22 cellular contexts compared by ENCODE assay signal in genomic region chr9:116300360-116300759, GRCh38.
A peak's percentile ranks its signal among the peaks of the same experiment; 100 is the strongest.
DNase-seq lines count a peak whose midpoint lies in the region; ATAC-seq, FAIRE-seq and TF ChIP-seq lines count a peak whose summit lies in the region.
"Had no signal": no experiment of that assay in that cellular context is flagged by ENCODE, and none has a peak within 500 bp of the region (broad histone marks: within the 10 kb centered on the region; RNA-seq: fewer than 3 reads in every experiment).

No MANE protein-coding gene starts in this region.

- peaks cover 51% of the 10 kb centered on the region for H3K4me1 Mint-ChIP-seq in nephron progenitor cell
- no peaks in the 10 kb centered on the region for H3K4me1 Mint-ChIP-seq in natural killer cell treated with Interleukin-12 subunit alpha and Interleukin-12 subunit beta and Interleukin-15 and Interleukin-18, amount 100 ng/mL, for 72 hours (ENCODE audit: low read depth in 2 of 2)
- H3K4me1 Mint-ChIP-seq: CD4-positive, CD25-positive, alpha-beta regulatory T cell had no signal

- peaks cover 6% of the 10 kb centered on the region for H3K27me3 Mint-ChIP-seq in nephron progenitor cell (ENCODE audit: low read depth, poor library complexity)
- no peaks in the 10 kb centered on the region for H3K27me3 Mint-ChIP-seq in natural killer cell treated with Interleukin-12 subunit alpha and Interleukin-12 subunit beta and Interleukin-15 and Interleukin-18, amount 100 ng/mL, for 72 hours
- H3K27me3 Mint-ChIP-seq: CD4-positive, CD25-positive, alpha-beta regulatory T cell had no signal

- H3K9me3 ChIP-seq in mucosa of descending colon: no peaks in the 10 kb centered on the region
- H3K9me3 ChIP-seq: BLaER1 had no signal

- no peak for TF ChIP-seq POLR2A in H54 (IDR thresholded peaks at IDR 0.05; ENCODE audit: low read depth, low read length)

- H3K36me3 ChIP-seq in mucosa of descending colon (ENCODE audit: low read depth): no peaks in the 10 kb centered on the region
- H3K36me3 ChIP-seq: BLaER1 had no signal

- H3K27ac Mint-ChIP-seq in nephron progenitor cell: no peak overlapping the region
- H3K27ac Mint-ChIP-seq in natural killer cell treated with Interleukin-12 subunit alpha and Interleukin-12 subunit beta and Interleukin-15 and Interleukin-18, amount 100 ng/mL, for 72 hours: no peak overlapping the region
- H3K27ac Mint-ChIP-seq: CD4-positive, CD25-positive, alpha-beta regulatory T cell had no signal

- DNase-seq in H54 (ENCODE audit: insufficient read length, low spot score) (no peak), globus pallidus (ENCODE audit: low spot score) (peak; percentile 45), nephron progenitor cell (no peak), superior temporal gyrus (ENCODE audit: extremely low spot score) (peak; percentile 30), mucosa of descending colon (no peak), LoVo (ENCODE audit: low spot score) (no peak)
- DNase-seq in natural killer cell treated with Interleukin-12 subunit alpha and Interleukin-12 subunit beta and Interleukin-15 and Interleukin-18, amount 100 ng/mL, for 72 hours (ENCODE audit: low spot score): no peak
- DNase-seq: CD4-positive, CD25-positive, alpha-beta regulatory T cell; DMS153; DND-41; IMR-90; KG1; NCI-H1092 treated with DMSO at 0.1 percent for 48 hours; NCI-H1436; NCI-H187; NCI-H2081 treated with DMSO at 0.1 percent for 48 hours; NCI-H2171; NCI-H345; NCI-H510A treated with DMSO at 0.1 percent for 48 hours; PC-3 had no signal

- H3K4me1 ChIP-seq in mucosa of descending colon (ENCODE audit: low read depth): no peaks in the 10 kb centered on the region
- H3K4me1 ChIP-seq: BLaER1 had no signal

- no peaks in the 10 kb centered on the region for H3K9me3 Mint-ChIP-seq in nephron progenitor cell
- peaks cover 16% of the 10 kb centered on the region for H3K9me3 Mint-ChIP-seq in natural killer cell treated with Interleukin-12 subunit alpha and Interleukin-12 subunit beta and Interleukin-15 and Interleukin-18, amount 100 ng/mL, for 72 hours

- no peak for TF ChIP-seq CTCF in nephron progenitor cell (IDR thresholded peaks at IDR 0.05)
- no peak for TF ChIP-seq CTCF in mucosa of descending colon (IDR thresholded peaks at IDR 0.05)

- no peak overlapping the region for H3K4me3 ChIP-seq in mucosa of descending colon
- H3K4me3 ChIP-seq: BLaER1 had no signal

- H3K4me3 Mint-ChIP-seq in nephron progenitor cell: peak overlapping the region; percentile 35
- H3K4me3 Mint-ChIP-seq in natural killer cell treated with Interleukin-12 subunit alpha and Interleukin-12 subunit beta and Interleukin-15 and Interleukin-18, amount 100 ng/mL, for 72 hours: no peak overlapping the region
- H3K4me3 Mint-ChIP-seq: CD4-positive, CD25-positive, alpha-beta regulatory T cell had no signal

- peaks cover 4% of the 10 kb centered on the region for H3K36me3 Mint-ChIP-seq in nephron progenitor cell (ENCODE audit: low read depth)
- H3K36me3 Mint-ChIP-seq in natural killer cell treated with Interleukin-12 subunit alpha and Interleukin-12 subunit beta and Interleukin-15 and Interleukin-18, amount 100 ng/mL, for 72 hours: no peaks in the 10 kb centered on the region
- H3K36me3 Mint-ChIP-seq: CD4-positive, CD25-positive, alpha-beta regulatory T cell had no signal

- FAIRE-seq in H54 (lab: Jason Lieb, UNC): peak; percentile 30
- FAIRE-seq: GM19239 had no signal

- ATAC-seq in mucosa of descending colon: no peak
- ATAC-seq in natural killer cell treated with Interleukin-12 subunit alpha and Interleukin-12 subunit beta and Interleukin-15 and Interleukin-18, amount 100 ng/mL, for 72 hours: no peak
- ATAC-seq: PC-3 had no signal

- intact Hi-C loops in mucosa of descending colon (cut with DNase I, micrococcal nuclease): no loop called here

Comparison
In these comparisons a context has a peak if more than half of its experiments do, and no peak if none do; other contexts are left out.
1. DNase-seq: peak in globus pallidus (single experiment) and superior temporal gyrus (single experiment); none in H54 (single experiment), nephron progenitor cell (single experiment), mucosa of descending colon (0 of 3), LoVo (single experiment) and natural killer cell treated with Interleukin-12 subunit alpha and Interleukin-12 subunit beta and Interleukin-15 and Interleukin-18, amount 100 ng/mL, for 72 hours (single experiment).